In the genomic region with DNA sequence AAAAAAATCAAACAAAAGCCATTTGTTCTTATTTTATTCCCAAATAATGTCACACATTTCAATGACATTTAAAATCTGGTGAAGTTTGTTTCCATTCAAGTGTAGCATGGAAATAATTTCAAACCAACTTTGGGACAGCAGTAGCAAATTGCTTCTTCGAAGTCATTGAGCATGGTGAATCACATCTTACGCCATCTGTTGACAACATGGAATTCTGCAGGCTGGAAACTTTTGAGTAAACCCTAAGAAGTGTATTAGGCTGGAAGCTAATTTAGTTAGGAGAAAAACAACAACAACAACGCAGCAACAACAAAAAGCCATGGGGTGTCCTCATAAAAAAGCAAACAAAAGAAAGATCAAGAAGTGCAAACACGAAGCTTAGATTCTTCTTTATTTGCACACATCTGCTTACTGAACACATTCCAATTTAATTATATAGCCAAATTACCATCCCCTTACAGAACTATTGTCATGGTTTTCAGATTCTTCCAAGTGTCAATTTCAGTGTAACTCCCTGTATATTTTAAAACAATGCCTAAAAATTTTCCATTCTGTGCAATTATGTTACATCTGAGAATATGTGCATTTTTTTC, we compare ENCODE assay signal across 1 cellular context.
TF ChIP-seq lines count a peak whose summit lies in the region.

No MANE protein-coding gene starts in this region.

TF ChIP-seq in IMR-90, 13 proteins besides CTCF, POLR2A, EP300 and RAD21 (continued from another document):
- TF ChIP-seq, protein P1, sequence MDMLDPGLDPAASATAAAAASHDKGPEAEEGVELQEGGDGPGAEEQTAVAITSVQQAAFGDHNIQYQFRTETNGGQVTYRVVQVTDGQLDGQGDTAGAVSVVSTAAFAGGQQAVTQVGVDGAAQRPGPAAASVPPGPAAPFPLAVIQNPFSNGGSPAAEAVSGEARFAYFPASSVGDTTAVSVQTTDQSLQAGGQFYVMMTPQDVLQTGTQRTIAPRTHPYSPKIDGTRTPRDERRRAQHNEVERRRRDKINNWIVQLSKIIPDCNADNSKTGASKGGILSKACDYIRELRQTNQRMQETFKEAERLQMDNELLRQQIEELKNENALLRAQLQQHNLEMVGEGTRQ (IDR thresholded peaks at IDR 0.05; ENCODE audit: low read depth, low read length): no peak
- TF ChIP-seq MAFK (IDR thresholded peaks at IDR 0.05; ENCODE audit: low read depth, low read length): no peak
- no peak for TF ChIP-seq NFE2L2 (IDR thresholded peaks at IDR 0.05; ENCODE audit: low read depth, low read length)
TF ChIP-seq in IMR-90: peak in this region for 0.
